ENCODE assay signal across 5 cellular contexts in the genomic region with DNA sequence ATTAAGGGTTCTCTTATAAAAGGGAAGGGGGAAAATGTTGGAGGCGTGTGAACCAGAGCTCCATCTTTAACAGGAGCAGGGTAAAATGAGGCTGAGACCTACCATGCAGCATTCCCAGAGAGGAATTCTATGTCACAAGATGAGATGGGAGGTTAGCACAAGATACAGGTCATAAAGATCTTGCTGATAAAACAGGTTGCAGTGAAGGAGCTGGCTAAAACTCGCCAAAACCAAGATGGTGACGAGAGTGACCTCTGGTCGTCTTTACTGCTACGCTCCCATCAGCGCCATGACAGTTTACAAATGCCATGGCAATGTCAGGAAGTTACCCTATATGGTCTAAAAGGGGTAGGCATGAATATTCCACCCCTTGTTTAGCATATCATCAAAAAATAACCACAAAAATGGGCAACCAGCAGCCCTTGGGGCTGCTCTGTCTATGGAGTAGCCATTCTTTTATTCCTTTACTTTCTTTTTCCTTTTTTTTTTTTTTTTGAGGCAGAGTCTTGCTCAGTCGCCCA. TPM values are rescaled to one million over a fixed set of nuclear protein-coding genes. Genes with fewer than 3 reads are reported as not detected.
"Had no signal": no experiment of that assay in that cellular context is flagged by ENCODE, and none has a peak within 500 bp of the region (broad histone marks: within the 10 kb centered on the region; RNA-seq: fewer than 3 reads in every experiment).

No MANE protein-coding gene starts in this region.

RNA-seq across cellular contexts. Expression of a gene that starts 21.2 kb away (rescaled TPM):
- total RNA-seq: LHCN-M2, MCF 10A, Right ventricle myocardium inferior, SJCRH30, SK-MEL-5 had no signal

RNA-seq across cellular contexts. Expression of a gene that starts 39.6 kb away (rescaled TPM):
- total RNA-seq: Right ventricle myocardium inferior, SK-MEL-5 had no signal
